ENCODE assay signal across 23 cellular contexts in the genomic region with DNA sequence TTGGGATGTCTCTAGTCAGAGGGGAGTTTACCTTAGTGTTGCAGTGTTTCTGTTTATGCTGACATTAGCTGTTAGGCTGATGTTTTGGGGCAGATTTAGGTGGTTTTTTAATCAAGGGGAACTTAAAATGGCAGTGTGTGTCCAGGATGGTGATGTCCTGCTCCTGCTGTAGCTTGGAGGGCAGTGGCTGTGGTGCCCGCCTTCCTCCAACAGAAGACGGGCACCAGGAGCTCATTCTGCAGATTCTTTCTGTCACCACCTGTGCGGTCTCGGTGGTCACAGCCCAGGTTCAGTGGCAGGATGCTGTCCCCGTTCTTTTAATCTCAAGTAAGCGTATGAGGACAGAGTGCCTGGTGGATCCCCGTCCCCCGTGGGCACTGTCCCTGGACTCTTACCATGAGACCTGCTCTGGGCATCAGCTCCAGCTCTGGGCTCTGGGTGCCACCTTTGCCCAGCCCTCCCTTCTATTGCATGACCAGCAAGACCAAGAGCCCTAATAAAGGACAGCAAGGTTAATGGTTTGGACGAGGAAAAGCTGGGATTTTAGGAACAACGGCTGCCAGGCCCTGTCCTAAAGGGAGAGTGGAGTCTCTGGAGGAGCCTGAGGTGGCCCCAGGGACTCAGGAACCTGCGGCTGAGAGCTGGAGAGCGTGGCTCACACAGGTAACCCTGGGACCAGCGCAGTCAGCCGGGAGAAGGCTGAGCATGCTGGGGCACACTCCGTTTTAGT.
DNase-seq lines count a peak whose midpoint lies in the region; ATAC-seq, FAIRE-seq and TF ChIP-seq lines count a peak whose summit lies in the region.
"Had no signal": no experiment of that assay in that cellular context is flagged by ENCODE, and none has a peak within 500 bp of the region (broad histone marks: within the 10 kb centered on the region; RNA-seq: fewer than 3 reads in every experiment).

No MANE protein-coding gene starts in this region.

- 71% methylated on average over 10 of the region's 15 CpGs for WGBS in mammary epithelial cell (ENCODE audit: low coverage, missing lambda C conversion rate)

- DNase-seq in MCF 10A (ENCODE audit: unreplicated experiment) (peak; percentile 35), mammary epithelial cell (no peak), colonic mucosa (peak; percentile 3), left lobe of liver (ENCODE audit: low spot score) (peak; percentile 40), upper lobe of right lung (no peak), GM19239 (ENCODE audit: insufficient read length, low spot score) (no peak)
- no peak for DNase-seq in stimulated activated naive B cell treated with anti-CD40 and anti-IgM and Interleukin-4, amounts not matched to agents 10 μg/mL and 1 μg/mL and 100 μg/mL, for 72 hours
- DNase-seq: activated CD4-positive, CD25-positive, alpha-beta regulatory T cell treated with anti-CD3 and anti-CD28 coated beads, Interleukin-2, amount 50 U/mL, for 72 hours; activated naive CD8-positive, alpha-beta T cell treated with anti-CD3 and anti-CD28 coated beads, Interleukin-2, amount 50 U/mL, for 24 hours; effector memory CD4-positive, alpha-beta T cell; GM23248; hypothalamus; NCI-H1436 treated with DMSO at 0.1 percent for 48 hours; NCI-H2171; NCI-H526 treated with DMSO at 0.1 percent for 48 hours; nucleus accumbens; stimulated activated CD4-positive, alpha-beta T cell treated with anti-CD3 and anti-CD28 coated beads, Interleukin-15, amount 100 ng/mL, for 24 hours had no signal

- H3K9me3 Mint-ChIP-seq in MCF 10A (ENCODE audit: unreplicated experiment) = no peaks in the 10 kb centered on the region
- H3K9me3 Mint-ChIP-seq in stimulated activated naive B cell treated with anti-CD40 and anti-IgM and Interleukin-4, amounts not matched to agents 10 μg/mL and 1 μg/mL and 100 μg/mL, for 72 hours = no peaks in the 10 kb centered on the region
- H3K9me3 Mint-ChIP-seq: activated naive CD8-positive, alpha-beta T cell treated with anti-CD3 and anti-CD28 coated beads, Interleukin-2, amount 50 U/mL, for 24 hours had no signal

- no peak for TF ChIP-seq CTCF in MCF 10A (IDR thresholded peaks at IDR 0.05; ENCODE audit: unreplicated experiment)
- TF ChIP-seq CTCF in mammary epithelial cell (conservative IDR thresholded peaks at IDR 0.05 in 1 of 2, IDR thresholded peaks at IDR 0.05 in 1 of 2; ENCODE audit: extremely low read depth in 1 of 2, insufficient read depth in 1 of 2, low read depth in 1 of 2, low read length in 2 of 2) = peak in 1 of 2 donors; percentile 17
- TF ChIP-seq CTCF in colonic mucosa (IDR thresholded peaks at IDR 0.05) = no peak
- no peak for TF ChIP-seq CTCF in upper lobe of right lung (IDR thresholded peaks at IDR 0.05)

- H3K4me2 ChIP-seq in mammary epithelial cell (ENCODE audit: insufficient read depth, low read depth, low read length) = no peak overlapping the region

- no peaks in the 10 kb centered on the region for H3K36me3 Mint-ChIP-seq in MCF 10A (ENCODE audit: insufficient read depth, unreplicated experiment)
- H3K36me3 Mint-ChIP-seq in stimulated activated naive B cell treated with anti-CD40 and anti-IgM and Interleukin-4, amounts not matched to agents 10 μg/mL and 1 μg/mL and 100 μg/mL, for 72 hours = no peaks in the 10 kb centered on the region

- ATAC-seq in left lobe of liver (peak; percentile 81), upper lobe of right lung (peak; percentile 44), HG02884 (IDR thresholded peaks at IDR 0.05; ENCODE audit: unreplicated experiment) (no peak)
- no peak for ATAC-seq in stimulated activated naive B cell treated with anti-CD40 and anti-IgM and Interleukin-4, amounts not matched to agents 10 μg/mL and 1 μg/mL and 100 μg/mL, for 72 hours (replicated peaks)
- ATAC-seq: activated naive CD8-positive, alpha-beta T cell treated with anti-CD3 and anti-CD28 coated beads, Interleukin-2, amount 50 U/mL, for 24 hours; esophagus mucosa; sciatic nerve had no signal

- BruUV-seq in MCF 10A (replicated peaks; lab: Mats Ljungman, UMichigan) = no TSS peak
- BruUV-seq in mammary epithelial cell (replicated peaks; lab: Mats Ljungman, UMichigan) = no TSS peak

- no peaks in the 10 kb centered on the region for H3K4me1 Mint-ChIP-seq in MCF 10A (ENCODE audit: insufficient read depth, unreplicated experiment)
- H3K4me1 Mint-ChIP-seq in stimulated activated naive B cell treated with anti-CD40 and anti-IgM and Interleukin-4, amounts not matched to agents 10 μg/mL and 1 μg/mL and 100 μg/mL, for 72 hours = peaks cover 0 to 1% of the 10 kb centered on the region in 2 donors
- H3K4me1 Mint-ChIP-seq: activated naive CD8-positive, alpha-beta T cell treated with anti-CD3 and anti-CD28 coated beads, Interleukin-2, amount 50 U/mL, for 24 hours had no signal

- no peak overlapping the region for H3K4me3 Mint-ChIP-seq in MCF 10A (ENCODE audit: unreplicated experiment)
- no peak overlapping the region for H3K4me3 Mint-ChIP-seq in stimulated activated naive B cell treated with anti-CD40 and anti-IgM and Interleukin-4, amounts not matched to agents 10 μg/mL and 1 μg/mL and 100 μg/mL, for 72 hours
- H3K4me3 Mint-ChIP-seq: activated naive CD8-positive, alpha-beta T cell treated with anti-CD3 and anti-CD28 coated beads, Interleukin-2, amount 50 U/mL, for 24 hours had no signal

- no peak overlapping the region for H3K27ac Mint-ChIP-seq in MCF 10A (ENCODE audit: low read depth, unreplicated experiment)
- no peak overlapping the region for H3K27ac Mint-ChIP-seq in stimulated activated naive B cell treated with anti-CD40 and anti-IgM and Interleukin-4, amounts not matched to agents 10 μg/mL and 1 μg/mL and 100 μg/mL, for 72 hours
- H3K27ac Mint-ChIP-seq: activated naive CD8-positive, alpha-beta T cell treated with anti-CD3 and anti-CD28 coated beads, Interleukin-2, amount 50 U/mL, for 24 hours had no signal

- no peak overlapping the region for H3K27ac ChIP-seq in mammary epithelial cell (ENCODE audit: insufficient read depth, low read depth, low read length)
- H3K27ac ChIP-seq in colonic mucosa = no peak overlapping the region
- H3K27ac ChIP-seq in upper lobe of right lung = no peak overlapping the region
- H3K27ac ChIP-seq: GM23248, RWPE1 had no signal

- dilution Hi-C loops in mammary epithelial cell (cut with HindIII; ENCODE audit: low sequenced_read_pairs) = loop anchor here (10.0 kb wide), 1 partner anchor 134 kb away; no protein-coding TSS in a partner anchor

- H3K4me3 ChIP-seq in mammary epithelial cell (replicated peaks in 1 of 3; ENCODE audit: insufficient read depth in 1 of 3, low read depth in 2 of 3, low read length in 3 of 3) (no peak overlapping the region), colonic mucosa (no peak overlapping the region), upper lobe of right lung (no peak overlapping the region)
- H3K4me3 ChIP-seq: GM23248 had no signal

- H3K9ac ChIP-seq in mammary epithelial cell (ENCODE audit: insufficient read depth, low read length) = no peak overlapping the region
- H3K9ac ChIP-seq in colonic mucosa (ENCODE audit: low read depth in 2 of 2, low read length in 2 of 2) = no peak overlapping the region
- H3K9ac ChIP-seq: GM23248 had no signal

- CTCF ChIA-PET in MCF 10A (lab: Yijun Ruan, JAX) (interaction anchor here (0.6 to 1.8 kb wide), 5 partner anchors 18 to 337 kb away, joined by 3 to 4 read pairs (median 4); no protein-coding TSS in a partner anchor), mammary epithelial cell (lab: Charles Lee; ENCODE audit: low non-redundant PET) (no interaction called here)

- H2AFZ ChIP-seq in mammary epithelial cell (ENCODE audit: low read depth, low read length) = no peak overlapping the region
- H2AFZ ChIP-seq: GM23248 had no signal

- H3K4me1 ChIP-seq in mammary epithelial cell (ENCODE audit: insufficient read depth, low read length) (no peaks in the 10 kb centered on the region), colonic mucosa (no peaks in the 10 kb centered on the region), upper lobe of right lung (no peaks in the 10 kb centered on the region)

- intact Hi-C loops in MCF 10A (cut with micrococcal nuclease) (loop anchor here (1.0 to 5.0 kb wide), 2 partner anchors 324 to 549 kb away; no protein-coding TSS in a partner anchor), mammary epithelial cell (cut with micrococcal nuclease) (no loop called here), colonic mucosa (cut with DNase I) (no loop called here), upper lobe of right lung (cut with DNase I) (no loop called here)

- in situ Hi-C loops in mammary epithelial cell (cut with MboI; ENCODE audit: low sequenced_read_pairs in 2 of 2) = no loop called here

- H3K36me3 ChIP-seq in mammary epithelial cell (ENCODE audit: insufficient read depth, low read length) (no peaks in the 10 kb centered on the region), colonic mucosa (no peaks in the 10 kb centered on the region), upper lobe of right lung (no peaks in the 10 kb centered on the region)

- H3K27me3 ChIP-seq in mammary epithelial cell (ENCODE audit: insufficient read depth, low read length) = no peaks in the 10 kb centered on the region
- H3K27me3 ChIP-seq in colonic mucosa = no peaks in the 10 kb centered on the region
- no peaks in the 10 kb centered on the region for H3K27me3 ChIP-seq in upper lobe of right lung

- H4K20me1 ChIP-seq in mammary epithelial cell (ENCODE audit: insufficient read depth, low read length) = no peaks in the 10 kb centered on the region

- peaks cover 25% of the 10 kb centered on the region for H3K27me3 Mint-ChIP-seq in MCF 10A (ENCODE audit: insufficient read depth, unreplicated experiment)
- peaks cover 10 to 14% of the 10 kb centered on the region in 2 donors for H3K27me3 Mint-ChIP-seq in stimulated activated naive B cell treated with anti-CD40 and anti-IgM and Interleukin-4, amounts not matched to agents 10 μg/mL and 1 μg/mL and 100 μg/mL, for 72 hours
- H3K27me3 Mint-ChIP-seq: activated naive CD8-positive, alpha-beta T cell treated with anti-CD3 and anti-CD28 coated beads, Interleukin-2, amount 50 U/mL, for 24 hours had no signal

- POLR2A ChIA-PET in MCF 10A (lab: Yijun Ruan, JAX) = interaction anchor here (0.6 kb wide), 1 partner anchor 219 kb away, joined by 3 read pairs; no protein-coding TSS in a partner anchor

- FAIRE-seq in GM19239 (lab: Jason Lieb, UNC) = no peak
- FAIRE-seq: frontal cortex, islet of Langerhans had no signal

- no peaks in the 10 kb centered on the region for H3K79me2 ChIP-seq in mammary epithelial cell (ENCODE audit: insufficient read depth, low read length)

- H3K9me3 ChIP-seq in mammary epithelial cell (replicated peaks; ENCODE audit: insufficient read depth, low read length) (no peaks in the 10 kb centered on the region), colonic mucosa (no peaks in the 10 kb centered on the region), upper lobe of right lung (no peaks in the 10 kb centered on the region)

Comparison
In these comparisons a context has a peak if more than half of its experiments do, and no peak if none do; other contexts are left out.
1. DNase-seq: peak in MCF 10A (single experiment), colonic mucosa (single experiment) and left lobe of liver (single experiment); none in mammary epithelial cell (single experiment), upper lobe of right lung (single experiment), GM19239 (single experiment) and stimulated activated naive B cell treated with anti-CD40 and anti-IgM and Interleukin-4, amounts not matched to agents 10 μg/mL and 1 μg/mL and 100 μg/mL, for 72 hours (single experiment).
2. ATAC-seq: peak in left lobe of liver (single experiment) and upper lobe of right lung (single experiment); none in HG02884 (single experiment) and stimulated activated naive B cell treated with anti-CD40 and anti-IgM and Interleukin-4, amounts not matched to agents 10 μg/mL and 1 μg/mL and 100 μg/mL, for 72 hours (0 of 2).